ENCODE assay signal across 1 cellular context in genomic region chr14:95348395-95349080, GRCh38.
TF ChIP-seq lines count a peak whose summit lies in the region.

No MANE protein-coding gene starts in this region.

TF ChIP-seq in GM12878, 131 proteins besides CTCF, POLR2A, EP300 and RAD21:
- TF ChIP-seq, protein P1, sequence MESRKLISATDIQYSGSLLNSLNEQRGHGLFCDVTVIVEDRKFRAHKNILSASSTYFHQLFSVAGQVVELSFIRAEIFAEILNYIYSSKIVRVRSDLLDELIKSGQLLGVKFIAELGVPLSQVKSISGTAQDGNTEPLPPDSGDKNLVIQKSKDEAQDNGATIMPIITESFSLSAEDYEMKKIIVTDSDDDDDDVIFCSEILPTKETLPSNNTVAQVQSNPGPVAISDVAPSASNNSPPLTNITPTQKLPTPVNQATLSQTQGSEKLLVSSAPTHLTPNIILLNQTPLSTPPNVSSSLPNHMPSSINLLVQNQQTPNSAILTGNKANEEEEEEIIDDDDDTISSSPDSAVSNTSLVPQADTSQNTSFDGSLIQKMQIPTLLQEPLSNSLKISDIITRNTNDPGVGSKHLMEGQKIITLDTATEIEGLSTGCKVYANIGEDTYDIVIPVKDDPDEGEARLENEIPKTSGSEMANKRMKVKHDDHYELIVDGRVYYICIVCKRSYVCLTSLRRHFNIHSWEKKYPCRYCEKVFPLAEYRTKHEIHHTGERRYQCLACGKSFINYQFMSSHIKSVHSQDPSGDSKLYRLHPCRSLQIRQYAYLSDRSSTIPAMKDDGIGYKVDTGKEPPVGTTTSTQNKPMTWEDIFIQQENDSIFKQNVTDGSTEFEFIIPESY (IDR thresholded peaks at IDR 0.05), result 0 out of 2 replicates have a peak, but pooled peaks have one; percentile 47
- TF ChIP-seq SUPT20H (IDR thresholded peaks at IDR 0.05; ENCODE audit: borderline replicate concordance, control insufficient read depth, low read depth, low read length), result no peak
